14 cellular contexts compared by ENCODE assay signal in genomic region chr7:157519798-157520244, GRCh38.
DNase-seq lines count a peak whose midpoint lies in the region; ATAC-seq and TF ChIP-seq lines count a peak whose summit lies in the region.
"Had no signal": no experiment of that assay in that cellular context is flagged by ENCODE, and none has a peak within 500 bp of the region (broad histone marks: within the 10 kb centered on the region; RNA-seq: fewer than 3 reads in every experiment).

No MANE protein-coding gene starts in this region.

- H3K36me3 ChIP-seq in neuronal stem cell (replicated peaks in 1 of 2; ENCODE audit: control insufficient read depth in 2 of 2, insufficient read depth in 2 of 2, low read length in 2 of 2) (no peaks in the 10 kb centered on the region), GM23338 (ENCODE audit: insufficient read depth) (no peaks in the 10 kb centered on the region)
- H3K36me3 ChIP-seq: lower lobe of right lung, pancreas had no signal

- H3K79me1 ChIP-seq in neuronal stem cell (ENCODE audit: low read depth, low read length): peaks cover 1% of the 10 kb centered on the region

- peaks cover 94% of the 10 kb centered on the region for H3K9me3 Mint-ChIP-seq in GM23338
- H3K9me3 Mint-ChIP-seq in stimulated activated memory B cell treated with anti-CD40 and anti-IgM and Interleukin-4, amounts not matched to agents 10 μg/mL and 1 μg/mL and 100 μg/mL, for 72 hours: no peaks in the 10 kb centered on the region

- H3K79me2 ChIP-seq in GM23338 (replicated peaks; ENCODE audit: insufficient read depth): no peaks in the 10 kb centered on the region

- DNase-seq in activated CD8-positive, alpha-beta memory T cell treated with anti-CD3 and anti-CD28 coated beads for 24 hours: peak; percentile 45
- DNase-seq in neuronal stem cell (ENCODE audit: low spot score) (no peak), GM23338 (ENCODE audit: low spot score) (no peak)
- no peak for DNase-seq in stimulated activated CD4-positive, alpha-beta T cell treated with anti-CD3 and anti-CD28 coated beads, Interleukin-2, amount 100 ng/mL, for 48 hours
- DNase-seq: activated gamma-delta T cell; lower lobe of right lung; NCI-H2029; pancreas; stimulated activated CD4-positive, alpha-beta T cell treated with anti-CD3 and anti-CD28 coated beads, Interleukin-4, amount 100 ng/mL, for 24 hours had no signal

- no peak overlapping the region for H3K9ac ChIP-seq in neuronal stem cell (ENCODE audit: low read depth, low read length, poor library complexity)

- H3K23ac ChIP-seq in neuronal stem cell (ENCODE audit: low read depth, low read length, poor library complexity): no peak overlapping the region

- no peak overlapping the region for H2BK12ac ChIP-seq in neuronal stem cell (ENCODE audit: low read length)

- H2BK120ac ChIP-seq in neuronal stem cell (ENCODE audit: low read depth, low read length): no peak overlapping the region

- H3K9me2 ChIP-seq in GM23338 (ENCODE audit: insufficient read depth): no peaks in the 10 kb centered on the region

- no peak overlapping the region for H3K27ac Mint-ChIP-seq in GM23338
- H3K27ac Mint-ChIP-seq in stimulated activated memory B cell treated with anti-CD40 and anti-IgM and Interleukin-4, amounts not matched to agents 10 μg/mL and 1 μg/mL and 100 μg/mL, for 72 hours: no peak overlapping the region

- no peaks in the 10 kb centered on the region for H4K20me1 ChIP-seq in GM23338 (replicated peaks; ENCODE audit: insufficient read depth)

- WGBS in neuronal stem cell (ENCODE audit: extremely low coverage in 2 of 2, insufficient read length in 2 of 2, insufficient replicate concordance in 1 of 2), 2 donors: no CpG with 5 or more reads among the region's 16 CpGs

- H3K4me3 ChIP-seq in neuronal stem cell (ENCODE audit: low read length in 2 of 2) (no peak overlapping the region), GM23338 (no peak overlapping the region)
- H3K4me3 ChIP-seq: lower lobe of right lung, pancreas, SK-N-MC had no signal

- H3K18ac ChIP-seq in neuronal stem cell (ENCODE audit: low read length): peak overlapping the region; percentile 68

- no peaks in the 10 kb centered on the region for H3F3A ChIP-seq in GM23338 (replicated peaks; ENCODE audit: low read depth)

- ATAC-seq in GM18502 (IDR thresholded peaks at IDR 0.05; ENCODE audit: poor library complexity, unreplicated experiment) (peak; percentile 3), HG02884 (IDR thresholded peaks at IDR 0.05; ENCODE audit: unreplicated experiment) (peak; percentile 2), GM23338 (no peak), GM21447 (IDR thresholded peaks at IDR 0.05; ENCODE audit: unreplicated experiment) (no peak)
- ATAC-seq in stimulated activated memory B cell treated with anti-CD40 and anti-IgM and Interleukin-4, amounts not matched to agents 10 μg/mL and 1 μg/mL and 100 μg/mL, for 72 hours: no peak
- ATAC-seq: lower lobe of right lung, pancreas had no signal

- H2AFZ ChIP-seq in neuronal stem cell (ENCODE audit: low read length) (peak overlapping the region; percentile 69), GM23338 (no peak overlapping the region)

- H4K8ac ChIP-seq in neuronal stem cell (ENCODE audit: low read depth, low read length): no peak overlapping the region

- H2AK5ac ChIP-seq in neuronal stem cell (ENCODE audit: low read depth, low read length): peak overlapping the region; percentile 69

- no peak overlapping the region for H2BK5ac ChIP-seq in neuronal stem cell (ENCODE audit: low read length)

- peaks cover 40% of the 10 kb centered on the region for H3K36me3 Mint-ChIP-seq in GM23338 (ENCODE audit: low read depth)
- no peaks in the 10 kb centered on the region for H3K36me3 Mint-ChIP-seq in stimulated activated memory B cell treated with anti-CD40 and anti-IgM and Interleukin-4, amounts not matched to agents 10 μg/mL and 1 μg/mL and 100 μg/mL, for 72 hours

- no peak for TF ChIP-seq CTCF in GM23338 (conservative IDR thresholded peaks at IDR 0.05; ENCODE audit: low read depth in 2 of 2)

- H3K27me3 ChIP-seq in neuronal stem cell (ENCODE audit: control insufficient read depth in 3 of 3, insufficient read depth in 3 of 3, low read depth in 1 of 3, low read length in 3 of 3) (no peaks in the 10 kb centered on the region), GM23338 (ENCODE audit: insufficient read depth) (no peaks in the 10 kb centered on the region)
- H3K27me3 ChIP-seq: pancreas had no signal

- no peaks in the 10 kb centered on the region for H3K4me1 Mint-ChIP-seq in GM23338
- no peaks in the 10 kb centered on the region for H3K4me1 Mint-ChIP-seq in stimulated activated memory B cell treated with anti-CD40 and anti-IgM and Interleukin-4, amounts not matched to agents 10 μg/mL and 1 μg/mL and 100 μg/mL, for 72 hours

- peak overlapping the region; percentile 43 for H2BK15ac ChIP-seq in neuronal stem cell (ENCODE audit: low read length)

- H3K9me3 ChIP-seq in neuronal stem cell (replicated peaks in 1 of 2; ENCODE audit: control insufficient read depth in 2 of 2, insufficient read depth in 1 of 2, low read depth in 1 of 2, low read length in 2 of 2): peaks cover 4 to 8% of the 10 kb centered on the region in 2 donors
- H3K9me3 ChIP-seq: lower lobe of right lung, pancreas had no signal

- no peak overlapping the region for H3K4ac ChIP-seq in neuronal stem cell (ENCODE audit: low read length)

- H3K27ac ChIP-seq in neuronal stem cell (replicated peaks; ENCODE audit: low read length): no peak overlapping the region
- no peak overlapping the region for H3K27ac ChIP-seq in GM23338 (ENCODE audit: low read depth)
- H3K27ac ChIP-seq: lower lobe of right lung, pancreas, SK-N-MC had no signal

- H3K4me2 ChIP-seq in neuronal stem cell (ENCODE audit: insufficient read depth, low read length, poor library complexity, severe bottlenecking): no peak overlapping the region
- no peak overlapping the region for H3K4me2 ChIP-seq in GM23338

- no peak overlapping the region for H3K4me3 Mint-ChIP-seq in GM23338
- H3K4me3 Mint-ChIP-seq in stimulated activated memory B cell treated with anti-CD40 and anti-IgM and Interleukin-4, amounts not matched to agents 10 μg/mL and 1 μg/mL and 100 μg/mL, for 72 hours: no peak overlapping the region

- no peak overlapping the region for H3K14ac ChIP-seq in neuronal stem cell (ENCODE audit: low read length)

- peaks cover 5% of the 10 kb centered on the region for H3K27me3 Mint-ChIP-seq in GM23338 (ENCODE audit: insufficient read depth, low read depth, poor library complexity)
- H3K27me3 Mint-ChIP-seq in stimulated activated memory B cell treated with anti-CD40 and anti-IgM and Interleukin-4, amounts not matched to agents 10 μg/mL and 1 μg/mL and 100 μg/mL, for 72 hours: peaks cover 40% of the 10 kb centered on the region

- H3K4me1 ChIP-seq in neuronal stem cell (ENCODE audit: control insufficient read depth in 2 of 2, insufficient read depth in 1 of 2, low read depth in 1 of 2, low read length in 2 of 2) (peaks cover 8 to 15% of the 10 kb centered on the region in 2 donors), GM23338 (ENCODE audit: insufficient read depth) (no peaks in the 10 kb centered on the region)
- H3K4me1 ChIP-seq: lower lobe of right lung, pancreas had no signal

- H4K91ac ChIP-seq in neuronal stem cell (ENCODE audit: low read depth, low read length, poor library complexity): no peak overlapping the region

TF ChIP-seq in GM23338, 12 proteins besides CTCF, POLR2A, EP300 and RAD21 (continues in another document):
- no peak for TF ChIP-seq REST (IDR thresholded peaks at IDR 0.05; ENCODE audit: unreplicated experiment)
- TF ChIP-seq ZNF114 (CRISPR knock-in tag; IDR thresholded peaks at IDR 0.05): no peak
- TF ChIP-seq EZH2 (IDR thresholded peaks at IDR 0.05; ENCODE audit: low read depth, unreplicated experiment): no peak
- TF ChIP-seq POLR2AphosphoS5 (IDR thresholded peaks at IDR 0.05; ENCODE audit: low read depth): no peak
- TF ChIP-seq JUNB (IDR thresholded peaks at IDR 0.05; ENCODE audit: unreplicated experiment): no peak

Comparison
In these comparisons a context has a peak if more than half of its experiments do, and no peak if none do; other contexts are left out.
1. ATAC-seq: peak in GM18502 (single experiment) and HG02884 (single experiment); none in GM23338 (single experiment), GM21447 (single experiment) and stimulated activated memory B cell treated with anti-CD40 and anti-IgM and Interleukin-4, amounts not matched to agents 10 μg/mL and 1 μg/mL and 100 μg/mL, for 72 hours (single experiment).